ENCODE assay signal across 1 cellular context in genomic region chr4:128349921-128350320, GRCh38.
TF ChIP-seq lines count a peak whose summit lies in the region.

No MANE protein-coding gene starts in this region.

TF ChIP-seq in HepG2, 621 proteins besides CTCF, POLR2A, EP300 and RAD21 (continued from another document and continues in another):
- TF ChIP-seq, protein P1, sequence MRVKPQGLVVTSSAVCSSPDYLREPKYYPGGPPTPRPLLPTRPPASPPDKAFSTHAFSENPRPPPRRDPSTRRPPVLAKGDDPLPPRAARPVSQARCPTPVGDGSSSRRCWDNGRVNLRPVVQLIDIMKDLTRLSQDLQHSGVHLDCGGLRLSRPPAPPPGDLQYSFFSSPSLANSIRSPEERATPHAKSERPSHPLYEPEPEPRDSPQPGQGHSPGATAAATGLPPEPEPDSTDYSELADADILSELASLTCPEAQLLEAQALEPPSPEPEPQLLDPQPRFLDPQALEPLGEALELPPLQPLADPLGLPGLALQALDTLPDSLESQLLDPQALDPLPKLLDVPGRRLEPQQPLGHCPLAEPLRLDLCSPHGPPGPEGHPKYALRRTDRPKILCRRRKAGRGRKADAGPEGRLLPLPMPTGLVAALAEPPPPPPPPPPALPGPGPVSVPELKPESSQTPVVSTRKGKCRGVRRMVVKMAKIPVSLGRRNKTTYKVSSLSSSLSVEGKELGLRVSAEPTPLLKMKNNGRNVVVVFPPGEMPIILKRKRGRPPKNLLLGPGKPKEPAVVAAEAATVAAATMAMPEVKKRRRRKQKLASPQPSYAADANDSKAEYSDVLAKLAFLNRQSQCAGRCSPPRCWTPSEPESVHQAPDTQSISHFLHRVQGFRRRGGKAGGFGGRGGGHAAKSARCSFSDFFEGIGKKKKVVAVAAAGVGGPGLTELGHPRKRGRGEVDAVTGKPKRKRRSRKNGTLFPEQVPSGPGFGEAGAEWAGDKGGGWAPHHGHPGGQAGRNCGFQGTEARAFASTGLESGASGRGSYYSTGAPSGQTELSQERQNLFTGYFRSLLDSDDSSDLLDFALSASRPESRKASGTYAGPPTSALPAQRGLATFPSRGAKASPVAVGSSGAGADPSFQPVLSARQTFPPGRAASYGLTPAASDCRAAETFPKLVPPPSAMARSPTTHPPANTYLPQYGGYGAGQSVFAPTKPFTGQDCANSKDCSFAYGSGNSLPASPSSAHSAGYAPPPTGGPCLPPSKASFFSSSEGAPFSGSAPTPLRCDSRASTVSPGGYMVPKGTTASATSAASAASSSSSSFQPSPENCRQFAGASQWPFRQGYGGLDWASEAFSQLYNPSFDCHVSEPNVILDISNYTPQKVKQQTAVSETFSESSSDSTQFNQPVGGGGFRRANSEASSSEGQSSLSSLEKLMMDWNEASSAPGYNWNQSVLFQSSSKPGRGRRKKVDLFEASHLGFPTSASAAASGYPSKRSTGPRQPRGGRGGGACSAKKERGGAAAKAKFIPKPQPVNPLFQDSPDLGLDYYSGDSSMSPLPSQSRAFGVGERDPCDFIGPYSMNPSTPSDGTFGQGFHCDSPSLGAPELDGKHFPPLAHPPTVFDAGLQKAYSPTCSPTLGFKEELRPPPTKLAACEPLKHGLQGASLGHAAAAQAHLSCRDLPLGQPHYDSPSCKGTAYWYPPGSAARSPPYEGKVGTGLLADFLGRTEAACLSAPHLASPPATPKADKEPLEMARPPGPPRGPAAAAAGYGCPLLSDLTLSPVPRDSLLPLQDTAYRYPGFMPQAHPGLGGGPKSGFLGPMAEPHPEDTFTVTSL (CRISPR knock-in tag; IDR thresholded peaks at IDR 0.05; ENCODE audit: borderline replicate concordance), result peak; percentile 88; the same call in 1 of the 2 replicates
- TF ChIP-seq ZNF792 (CRISPR knock-in tag; IDR thresholded peaks at IDR 0.05), result peak; percentile 47; the same call in 1 of the 2 replicates
- TF ChIP-seq ZNF563 (CRISPR knock-in tag; IDR thresholded peaks at IDR 0.05), result no peak
- TF ChIP-seq, protein P2, sequence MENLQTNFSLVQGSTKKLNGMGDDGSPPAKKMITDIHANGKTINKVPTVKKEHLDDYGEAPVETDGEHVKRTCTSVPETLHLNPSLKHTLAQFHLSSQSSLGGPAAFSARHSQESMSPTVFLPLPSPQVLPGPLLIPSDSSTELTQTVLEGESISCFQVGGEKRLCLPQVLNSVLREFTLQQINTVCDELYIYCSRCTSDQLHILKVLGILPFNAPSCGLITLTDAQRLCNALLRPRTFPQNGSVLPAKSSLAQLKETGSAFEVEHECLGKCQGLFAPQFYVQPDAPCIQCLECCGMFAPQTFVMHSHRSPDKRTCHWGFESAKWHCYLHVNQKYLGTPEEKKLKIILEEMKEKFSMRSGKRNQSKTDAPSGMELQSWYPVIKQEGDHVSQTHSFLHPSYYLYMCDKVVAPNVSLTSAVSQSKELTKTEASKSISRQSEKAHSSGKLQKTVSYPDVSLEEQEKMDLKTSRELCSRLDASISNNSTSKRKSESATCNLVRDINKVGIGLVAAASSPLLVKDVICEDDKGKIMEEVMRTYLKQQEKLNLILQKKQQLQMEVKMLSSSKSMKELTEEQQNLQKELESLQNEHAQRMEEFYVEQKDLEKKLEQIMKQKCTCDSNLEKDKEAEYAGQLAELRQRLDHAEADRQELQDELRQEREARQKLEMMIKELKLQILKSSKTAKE (CRISPR knock-in tag; IDR thresholded peaks at IDR 0.05; ENCODE audit: borderline replicate concordance), result peak; percentile 55; the same call in 1 of the 2 replicates
- peak; percentile 99 for TF ChIP-seq FOXA3 (CRISPR knock-in tag; IDR thresholded peaks at IDR 0.05)
- TF ChIP-seq, protein P3, sequence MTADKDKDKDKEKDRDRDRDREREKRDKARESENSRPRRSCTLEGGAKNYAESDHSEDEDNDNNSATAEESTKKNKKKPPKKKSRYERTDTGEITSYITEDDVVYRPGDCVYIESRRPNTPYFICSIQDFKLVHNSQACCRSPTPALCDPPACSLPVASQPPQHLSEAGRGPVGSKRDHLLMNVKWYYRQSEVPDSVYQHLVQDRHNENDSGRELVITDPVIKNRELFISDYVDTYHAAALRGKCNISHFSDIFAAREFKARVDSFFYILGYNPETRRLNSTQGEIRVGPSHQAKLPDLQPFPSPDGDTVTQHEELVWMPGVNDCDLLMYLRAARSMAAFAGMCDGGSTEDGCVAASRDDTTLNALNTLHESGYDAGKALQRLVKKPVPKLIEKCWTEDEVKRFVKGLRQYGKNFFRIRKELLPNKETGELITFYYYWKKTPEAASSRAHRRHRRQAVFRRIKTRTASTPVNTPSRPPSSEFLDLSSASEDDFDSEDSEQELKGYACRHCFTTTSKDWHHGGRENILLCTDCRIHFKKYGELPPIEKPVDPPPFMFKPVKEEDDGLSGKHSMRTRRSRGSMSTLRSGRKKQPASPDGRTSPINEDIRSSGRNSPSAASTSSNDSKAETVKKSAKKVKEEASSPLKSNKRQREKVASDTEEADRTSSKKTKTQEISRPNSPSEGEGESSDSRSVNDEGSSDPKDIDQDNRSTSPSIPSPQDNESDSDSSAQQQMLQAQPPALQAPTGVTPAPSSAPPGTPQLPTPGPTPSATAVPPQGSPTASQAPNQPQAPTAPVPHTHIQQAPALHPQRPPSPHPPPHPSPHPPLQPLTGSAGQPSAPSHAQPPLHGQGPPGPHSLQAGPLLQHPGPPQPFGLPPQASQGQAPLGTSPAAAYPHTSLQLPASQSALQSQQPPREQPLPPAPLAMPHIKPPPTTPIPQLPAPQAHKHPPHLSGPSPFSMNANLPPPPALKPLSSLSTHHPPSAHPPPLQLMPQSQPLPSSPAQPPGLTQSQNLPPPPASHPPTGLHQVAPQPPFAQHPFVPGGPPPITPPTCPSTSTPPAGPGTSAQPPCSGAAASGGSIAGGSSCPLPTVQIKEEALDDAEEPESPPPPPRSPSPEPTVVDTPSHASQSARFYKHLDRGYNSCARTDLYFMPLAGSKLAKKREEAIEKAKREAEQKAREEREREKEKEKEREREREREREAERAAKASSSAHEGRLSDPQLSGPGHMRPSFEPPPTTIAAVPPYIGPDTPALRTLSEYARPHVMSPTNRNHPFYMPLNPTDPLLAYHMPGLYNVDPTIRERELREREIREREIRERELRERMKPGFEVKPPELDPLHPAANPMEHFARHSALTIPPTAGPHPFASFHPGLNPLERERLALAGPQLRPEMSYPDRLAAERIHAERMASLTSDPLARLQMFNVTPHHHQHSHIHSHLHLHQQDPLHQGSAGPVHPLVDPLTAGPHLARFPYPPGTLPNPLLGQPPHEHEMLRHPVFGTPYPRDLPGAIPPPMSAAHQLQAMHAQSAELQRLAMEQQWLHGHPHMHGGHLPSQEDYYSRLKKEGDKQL (CRISPR knock-in tag; IDR thresholded peaks at IDR 0.05; ENCODE audit: low read depth), result peak; percentile 97
- peak; percentile 83 for TF ChIP-seq JUND (CRISPR knock-in tag; IDR thresholded peaks at IDR 0.05)
- peak; percentile 56; the same call in 1 of the 2 replicates for TF ChIP-seq NR2C2 (CRISPR knock-in tag; IDR thresholded peaks at IDR 0.05; ENCODE audit: borderline replicate concordance)
- peak; percentile 73; the same call in 1 of the 2 replicates for TF ChIP-seq NCOA2 (CRISPR knock-in tag; IDR thresholded peaks at IDR 0.05)
- TF ChIP-seq PPARG (CRISPR knock-in tag; conservative IDR thresholded peaks at IDR 0.05), result peak; percentile 86
- peak; percentile 43; the same call in 1 of the 2 replicates for TF ChIP-seq TARDBP (CRISPR knock-in tag; IDR thresholded peaks at IDR 0.05)
- peak; percentile 34; the same call in 1 of the 2 replicates for TF ChIP-seq KDM6A (CRISPR knock-in tag; IDR thresholded peaks at IDR 0.05; ENCODE audit: low read depth)
- TF ChIP-seq, protein P4, sequence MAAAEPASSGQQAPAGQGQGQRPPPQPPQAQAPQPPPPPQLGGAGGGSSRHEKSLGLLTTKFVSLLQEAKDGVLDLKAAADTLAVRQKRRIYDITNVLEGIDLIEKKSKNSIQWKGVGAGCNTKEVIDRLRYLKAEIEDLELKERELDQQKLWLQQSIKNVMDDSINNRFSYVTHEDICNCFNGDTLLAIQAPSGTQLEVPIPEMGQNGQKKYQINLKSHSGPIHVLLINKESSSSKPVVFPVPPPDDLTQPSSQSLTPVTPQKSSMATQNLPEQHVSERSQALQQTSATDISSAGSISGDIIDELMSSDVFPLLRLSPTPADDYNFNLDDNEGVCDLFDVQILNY (CRISPR knock-in tag; conservative IDR thresholded peaks at IDR 0.05), result no peak
- peak; percentile 78; the same call in 1 of the 2 replicates for TF ChIP-seq TRIM24 (CRISPR knock-in tag; IDR thresholded peaks at IDR 0.05)
- TF ChIP-seq, protein P5, sequence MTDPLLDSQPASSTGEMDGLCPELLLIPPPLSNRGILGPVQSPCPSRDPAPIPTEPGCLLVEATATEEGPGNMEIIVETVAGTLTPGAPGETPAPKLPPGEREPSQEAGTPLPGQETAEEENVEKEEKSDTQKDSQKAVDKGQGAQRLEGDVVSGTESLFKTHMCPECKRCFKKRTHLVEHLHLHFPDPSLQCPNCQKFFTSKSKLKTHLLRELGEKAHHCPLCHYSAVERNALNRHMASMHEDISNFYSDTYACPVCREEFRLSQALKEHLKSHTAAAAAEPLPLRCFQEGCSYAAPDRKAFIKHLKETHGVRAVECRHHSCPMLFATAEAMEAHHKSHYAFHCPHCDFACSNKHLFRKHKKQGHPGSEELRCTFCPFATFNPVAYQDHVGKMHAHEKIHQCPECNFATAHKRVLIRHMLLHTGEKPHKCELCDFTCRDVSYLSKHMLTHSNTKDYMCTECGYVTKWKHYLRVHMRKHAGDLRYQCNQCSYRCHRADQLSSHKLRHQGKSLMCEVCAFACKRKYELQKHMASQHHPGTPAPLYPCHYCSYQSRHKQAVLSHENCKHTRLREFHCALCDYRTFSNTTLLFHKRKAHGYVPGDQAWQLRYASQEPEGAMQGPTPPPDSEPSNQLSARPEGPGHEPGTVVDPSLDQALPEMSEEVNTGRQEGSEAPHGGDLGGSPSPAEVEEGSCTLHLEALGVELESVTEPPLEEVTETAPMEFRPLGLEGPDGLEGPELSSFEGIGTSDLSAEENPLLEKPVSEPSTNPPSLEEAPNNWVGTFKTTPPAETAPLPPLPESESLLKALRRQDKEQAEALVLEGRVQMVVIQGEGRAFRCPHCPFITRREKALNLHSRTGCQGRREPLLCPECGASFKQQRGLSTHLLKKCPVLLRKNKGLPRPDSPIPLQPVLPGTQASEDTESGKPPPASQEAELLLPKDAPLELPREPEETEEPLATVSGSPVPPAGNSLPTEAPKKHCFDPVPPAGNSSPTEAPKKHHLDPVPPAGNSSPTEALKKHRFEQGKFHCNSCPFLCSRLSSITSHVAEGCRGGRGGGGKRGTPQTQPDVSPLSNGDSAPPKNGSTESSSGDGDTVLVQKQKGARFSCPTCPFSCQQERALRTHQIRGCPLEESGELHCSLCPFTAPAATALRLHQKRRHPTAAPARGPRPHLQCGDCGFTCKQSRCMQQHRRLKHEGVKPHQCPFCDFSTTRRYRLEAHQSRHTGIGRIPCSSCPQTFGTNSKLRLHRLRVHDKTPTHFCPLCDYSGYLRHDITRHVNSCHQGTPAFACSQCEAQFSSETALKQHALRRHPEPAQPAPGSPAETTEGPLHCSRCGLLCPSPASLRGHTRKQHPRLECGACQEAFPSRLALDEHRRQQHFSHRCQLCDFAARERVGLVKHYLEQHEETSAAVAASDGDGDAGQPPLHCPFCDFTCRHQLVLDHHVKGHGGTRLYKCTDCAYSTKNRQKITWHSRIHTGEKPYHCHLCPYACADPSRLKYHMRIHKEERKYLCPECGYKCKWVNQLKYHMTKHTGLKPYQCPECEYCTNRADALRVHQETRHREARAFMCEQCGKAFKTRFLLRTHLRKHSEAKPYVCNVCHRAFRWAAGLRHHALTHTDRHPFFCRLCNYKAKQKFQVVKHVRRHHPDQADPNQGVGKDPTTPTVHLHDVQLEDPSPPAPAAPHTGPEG (CRISPR knock-in tag; IDR thresholded peaks at IDR 0.05), result no peak
- TF ChIP-seq YEATS2 (CRISPR knock-in tag; IDR thresholded peaks at IDR 0.05; ENCODE audit: borderline replicate concordance), result peak; percentile 58; the same call in 1 of the 2 replicates
- peak; percentile 92 for TF ChIP-seq GATAD2A (CRISPR knock-in tag; IDR thresholded peaks at IDR 0.05)
- TF ChIP-seq CEBPB (IDR thresholded peaks at IDR 0.05; ENCODE audit: borderline replicate concordance, low read depth, low read length), result peak; percentile 90
- no peak for TF ChIP-seq ZFP36L2 (CRISPR knock-in tag; IDR thresholded peaks at IDR 0.05)
- TF ChIP-seq CBX2 (IDR thresholded peaks at IDR 0.05; ENCODE audit: low read depth, low read length), result no peak
- no peak for TF ChIP-seq CBX2 (CRISPR knock-in tag; IDR thresholded peaks at IDR 0.05; ENCODE audit: low read depth)
- TF ChIP-seq ATF1 (CRISPR knock-in tag; IDR thresholded peaks at IDR 0.05), result peak; percentile 64; the same call in 1 of the 2 replicates
- no peak for TF ChIP-seq PITX1 (CRISPR knock-in tag; IDR thresholded peaks at IDR 0.05)
- TF ChIP-seq JDP2 (CRISPR knock-in tag; IDR thresholded peaks at IDR 0.05; ENCODE audit: borderline replicate concordance), result no peak
- TF ChIP-seq ZNF547 (CRISPR knock-in tag; IDR thresholded peaks at IDR 0.05), result no peak
- TF ChIP-seq TEAD3 (CRISPR knock-in tag; optimal IDR thresholded peaks at IDR 0.05; ENCODE audit: borderline replicate concordance), result peak; percentile 95
- TF ChIP-seq ZBTB21 (CRISPR knock-in tag; IDR thresholded peaks at IDR 0.05), result peak; percentile 83
- peak; percentile 85 for TF ChIP-seq NR2F6 (IDR thresholded peaks at IDR 0.05)
- TF ChIP-seq NR2F6 (CRISPR knock-in tag; IDR thresholded peaks at IDR 0.05), result peak; percentile 73
- TF ChIP-seq ZNF207 (IDR thresholded peaks at IDR 0.05; ENCODE audit: borderline replicate concordance), result no peak
- no peak for TF ChIP-seq FUBP1 (CRISPR knock-in tag; IDR thresholded peaks at IDR 0.05; ENCODE audit: borderline replicate concordance)
- TF ChIP-seq NFIC (IDR thresholded peaks at IDR 0.05; ENCODE audit: low read length), result peak; percentile 57; the same call in 1 of the 2 replicates
- TF ChIP-seq KAT8 (CRISPR knock-in tag; IDR thresholded peaks at IDR 0.05), result peak; percentile 56; the same call in 1 of the 2 replicates
- TF ChIP-seq NR2F1 (CRISPR knock-in tag; IDR thresholded peaks at IDR 0.05), result peak; percentile 67 to 83; a peak in 3 of 4 replicates
- no peak for TF ChIP-seq ZNF264 (CRISPR knock-in tag; IDR thresholded peaks at IDR 0.05)
- TF ChIP-seq TBL1XR1 (IDR thresholded peaks at IDR 0.05; ENCODE audit: borderline replicate concordance, low read length, partially characterized antibody), result peak; percentile 56
- TF ChIP-seq SKI (IDR thresholded peaks at IDR 0.05; ENCODE audit: partially characterized antibody), result peak; percentile 61
- TF ChIP-seq NFKBIZ (CRISPR knock-in tag; IDR thresholded peaks at IDR 0.05), result peak; percentile 43; the same call in 1 of the 2 replicates
- peak; percentile 65; the same call in 1 of the 2 replicates for TF ChIP-seq FOXK2 (IDR thresholded peaks at IDR 0.05)
- no peak for TF ChIP-seq ZNF230 (CRISPR knock-in tag; IDR thresholded peaks at IDR 0.05)
- 0 out of 2 replicates have a peak, but pooled peaks have one; percentile 42 for TF ChIP-seq ZMYM4 (CRISPR knock-in tag; IDR thresholded peaks at IDR 0.05)
- TF ChIP-seq ZNF432 (CRISPR knock-in tag; IDR thresholded peaks at IDR 0.05; ENCODE audit: borderline replicate concordance), result no peak
- peak; percentile 85 for TF ChIP-seq ISL2 (CRISPR knock-in tag; IDR thresholded peaks at IDR 0.05)
